In genomic region chr16:49456763-49457162, GRCh38 we compare ENCODE assay signal across 20 cellular contexts.
DNase-seq lines count a peak whose midpoint lies in the region; ATAC-seq and TF ChIP-seq lines count a peak whose summit lies in the region.
"Had no signal": no experiment of that assay in that cellular context is flagged by ENCODE, and none has a peak within 500 bp of the region (broad histone marks: within the 10 kb centered on the region; RNA-seq: fewer than 3 reads in every experiment).

No MANE protein-coding gene starts in this region.

- no peak overlapping the region for H2BK12ac ChIP-seq in neuronal stem cell (ENCODE audit: low read length)

- H3K4me1 Mint-ChIP-seq in activated T-cell treated with anti-CD3 and anti-CD28 coated beads, Interleukin-2, amount 50 U/mL, for 72 hours (ENCODE audit: low read depth): peaks cover 8% of the 10 kb centered on the region
- peaks cover 19% of the 10 kb centered on the region for H3K4me1 Mint-ChIP-seq in WTC11

- H3K79me1 ChIP-seq in neuronal stem cell (ENCODE audit: low read depth, low read length): no peaks in the 10 kb centered on the region

- H4K8ac ChIP-seq in neuronal stem cell (ENCODE audit: low read depth, low read length): no peak overlapping the region

- H3K27me3 ChIP-seq in neuronal stem cell (ENCODE audit: control insufficient read depth in 3 of 3, insufficient read depth in 3 of 3, low read depth in 1 of 3, low read length in 3 of 3): peaks cover 0 to 42% (median 0%) of the 10 kb centered on the region in 3 experiments

- no peak overlapping the region for H2BK120ac ChIP-seq in neuronal stem cell (ENCODE audit: low read depth, low read length)

- CTCF ChIA-PET in WTC11 (lab: Charles Lee): interaction anchor here (2.3 kb wide), 1 partner anchor 8 kb away, joined by 9 read pairs; no protein-coding TSS in a partner anchor

- H3K9ac ChIP-seq in neuronal stem cell (ENCODE audit: low read depth, low read length, poor library complexity): no peak overlapping the region

- POLR2A ChIA-PET in WTC11 (lab: Charles Lee): no interaction called here

- no CpG with 5 or more reads among the region's 10 CpGs for WGBS in neuronal stem cell (ENCODE audit: extremely low coverage in 2 of 2, insufficient read length in 2 of 2, insufficient replicate concordance in 1 of 2), 2 donors

- H2AFZ ChIP-seq in neuronal stem cell (ENCODE audit: low read length): no peak overlapping the region

- H2AK5ac ChIP-seq in neuronal stem cell (ENCODE audit: low read depth, low read length): peak overlapping the region; percentile 32

- H2BK5ac ChIP-seq in neuronal stem cell (ENCODE audit: low read length): no peak overlapping the region

- H3K36me3 ChIP-seq in neuronal stem cell (replicated peaks in 1 of 2; ENCODE audit: control insufficient read depth in 2 of 2, insufficient read depth in 2 of 2, low read length in 2 of 2): no peaks in the 10 kb centered on the region

- peak overlapping the region; percentile 27 for H3K23ac ChIP-seq in neuronal stem cell (ENCODE audit: low read depth, low read length, poor library complexity)

- H4K91ac ChIP-seq in neuronal stem cell (ENCODE audit: low read depth, low read length, poor library complexity): peak overlapping the region; percentile 24

- H3K4me2 ChIP-seq in neuronal stem cell (ENCODE audit: insufficient read depth, low read length, poor library complexity, severe bottlenecking): no peak overlapping the region

- H3K4me3 ChIP-seq in neuronal stem cell (ENCODE audit: low read length in 2 of 2): no peak overlapping the region

- no peak overlapping the region for H3K27ac ChIP-seq in neuronal stem cell (replicated peaks; ENCODE audit: low read length)
- H3K27ac ChIP-seq: RWPE1 had no signal

- TF ChIP-seq CTCF in WTC11 (IDR thresholded peaks at IDR 0.05): no peak

- H3K18ac ChIP-seq in neuronal stem cell (ENCODE audit: low read length): no peak overlapping the region

- H3K4me3 Mint-ChIP-seq in activated T-cell treated with anti-CD3 and anti-CD28 coated beads, Interleukin-2, amount 50 U/mL, for 72 hours: no peak overlapping the region
- no peak overlapping the region for H3K4me3 Mint-ChIP-seq in WTC11
- H3K4me3 Mint-ChIP-seq: CD4-positive, alpha-beta T cell had no signal

- peak; percentile 13 for DNase-seq in activated T-cell treated with anti-CD3 and anti-CD28 coated beads, Interleukin-2, amount 50 U/mL, for 1 hour
- DNase-seq in activated T-cell treated with anti-CD3 and anti-CD28 coated beads, Interleukin-2, amount 50 U/mL, for 72 hours: no peak
- DNase-seq in WTC11 (ENCODE audit: low spot score) (no peak), neuronal stem cell (ENCODE audit: low spot score) (no peak), ureter (ENCODE audit: low spot score) (peak; percentile 36), NCI-H510A (lab: John Stamatoyannopoulos, UW) (no peak)
- DNase-seq in activated CD4-positive, alpha-beta T cell treated with anti-CD3 and anti-CD28 coated beads for 48 hours: no peak
- DNase-seq: DMS153, GF-D8, KG1, NCI-H1417, NCI-H187, NCI-H226, NCI-H524 treated with DMSO at 0.1 percent for 48 hours, PC-3, SIG-M5 had no signal

- no peak for ATAC-seq in activated T-cell treated with anti-CD3 and anti-CD28 coated beads, Interleukin-2, amount 50 U/mL, for 72 hours (replicated peaks in 1 of 2)
- no peak for ATAC-seq in WTC11
- ATAC-seq: HepG2, PC-3 had no signal

- H3K4me1 ChIP-seq in neuronal stem cell (ENCODE audit: control insufficient read depth in 2 of 2, insufficient read depth in 1 of 2, low read depth in 1 of 2, low read length in 2 of 2): peaks cover 0 to 15% of the 10 kb centered on the region in 2 donors
- H3K4me1 ChIP-seq: Caco-2 had no signal

- no peak overlapping the region for H2BK15ac ChIP-seq in neuronal stem cell (ENCODE audit: low read length)

- no peaks in the 10 kb centered on the region for H3K9me3 ChIP-seq in neuronal stem cell (replicated peaks in 1 of 2; ENCODE audit: control insufficient read depth in 2 of 2, insufficient read depth in 1 of 2, low read depth in 1 of 2, low read length in 2 of 2)

- H3K9me3 Mint-ChIP-seq in activated T-cell treated with anti-CD3 and anti-CD28 coated beads, Interleukin-2, amount 50 U/mL, for 72 hours: no peaks in the 10 kb centered on the region
- peaks cover 10% of the 10 kb centered on the region for H3K9me3 Mint-ChIP-seq in WTC11
- H3K9me3 Mint-ChIP-seq: CD4-positive, alpha-beta T cell had no signal

- H3K36me3 Mint-ChIP-seq in activated T-cell treated with anti-CD3 and anti-CD28 coated beads, Interleukin-2, amount 50 U/mL, for 72 hours (ENCODE audit: insufficient read depth in 2 of 2): no peaks in the 10 kb centered on the region
- H3K36me3 Mint-ChIP-seq in WTC11: no peaks in the 10 kb centered on the region

- no peaks in the 10 kb centered on the region for H3K27me3 Mint-ChIP-seq in activated T-cell treated with anti-CD3 and anti-CD28 coated beads, Interleukin-2, amount 50 U/mL, for 72 hours (ENCODE audit: low read depth)
- H3K27me3 Mint-ChIP-seq in WTC11 (ENCODE audit: low read depth): no peaks in the 10 kb centered on the region; the same call in 1 of the 2 replicates
- H3K27me3 Mint-ChIP-seq: CD4-positive, alpha-beta T cell had no signal

- no peak overlapping the region for H3K27ac Mint-ChIP-seq in activated T-cell treated with anti-CD3 and anti-CD28 coated beads, Interleukin-2, amount 50 U/mL, for 72 hours
- H3K27ac Mint-ChIP-seq in WTC11: no peak overlapping the region
- H3K27ac Mint-ChIP-seq: CD4-positive, alpha-beta T cell had no signal

- no peak overlapping the region for H3K14ac ChIP-seq in neuronal stem cell (ENCODE audit: low read length)

- no peak overlapping the region for H3K4ac ChIP-seq in neuronal stem cell (ENCODE audit: low read length)

TF ChIP-seq in WTC11, 78 proteins besides CTCF, POLR2A, EP300 and RAD21:
- TF ChIP-seq ZNF121 (CRISPR knock-in tag; IDR thresholded peaks at IDR 0.05) (peak; percentile 57; the same call in 1 of the 2 replicates), ESRRA (CRISPR knock-in tag; IDR thresholded peaks at IDR 0.05; ENCODE audit: borderline replicate concordance) (no peak), JAZF1 (CRISPR knock-in tag; IDR thresholded peaks at IDR 0.05) (no peak), AFF4 (CRISPR knock-in tag; IDR thresholded peaks at IDR 0.05; ENCODE audit: borderline replicate concordance) (no peak), ZNF396 (CRISPR knock-in tag; IDR thresholded peaks at IDR 0.05; ENCODE audit: borderline replicate concordance) (no peak), ZNF423 (CRISPR knock-in tag; IDR thresholded peaks at IDR 0.05) (no peak)
- TF ChIP-seq, protein P1, sequence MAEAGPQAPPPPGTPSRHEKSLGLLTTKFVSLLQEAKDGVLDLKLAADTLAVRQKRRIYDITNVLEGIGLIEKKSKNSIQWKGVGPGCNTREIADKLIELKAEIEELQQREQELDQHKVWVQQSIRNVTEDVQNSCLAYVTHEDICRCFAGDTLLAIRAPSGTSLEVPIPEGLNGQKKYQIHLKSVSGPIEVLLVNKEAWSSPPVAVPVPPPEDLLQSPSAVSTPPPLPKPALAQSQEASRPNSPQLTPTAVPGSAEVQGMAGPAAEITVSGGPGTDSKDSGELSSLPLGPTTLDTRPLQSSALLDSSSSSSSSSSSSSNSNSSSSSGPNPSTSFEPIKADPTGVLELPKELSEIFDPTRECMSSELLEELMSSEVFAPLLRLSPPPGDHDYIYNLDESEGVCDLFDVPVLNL (CRISPR knock-in tag; IDR thresholded peaks at IDR 0.05; ENCODE audit: borderline replicate concordance, low read depth): no peak
TF ChIP-seq in WTC11: peak in this region for 1.

Comparison
In these comparisons a context has a peak if more than half of its experiments do, and no peak if none do; other contexts are left out.
1. DNase-seq: peak in activated T-cell treated with anti-CD3 and anti-CD28 coated beads, Interleukin-2, amount 50 U/mL, for 1 hour (single experiment) and ureter (single experiment); none in activated T-cell treated with anti-CD3 and anti-CD28 coated beads, Interleukin-2, amount 50 U/mL, for 72 hours (0 of 2), WTC11 (single experiment), neuronal stem cell (single experiment), NCI-H510A (single experiment) and activated CD4-positive, alpha-beta T cell treated with anti-CD3 and anti-CD28 coated beads for 48 hours (single experiment).